Comparison of ENCODE assay signal across 15 cellular contexts in the genomic region with DNA sequence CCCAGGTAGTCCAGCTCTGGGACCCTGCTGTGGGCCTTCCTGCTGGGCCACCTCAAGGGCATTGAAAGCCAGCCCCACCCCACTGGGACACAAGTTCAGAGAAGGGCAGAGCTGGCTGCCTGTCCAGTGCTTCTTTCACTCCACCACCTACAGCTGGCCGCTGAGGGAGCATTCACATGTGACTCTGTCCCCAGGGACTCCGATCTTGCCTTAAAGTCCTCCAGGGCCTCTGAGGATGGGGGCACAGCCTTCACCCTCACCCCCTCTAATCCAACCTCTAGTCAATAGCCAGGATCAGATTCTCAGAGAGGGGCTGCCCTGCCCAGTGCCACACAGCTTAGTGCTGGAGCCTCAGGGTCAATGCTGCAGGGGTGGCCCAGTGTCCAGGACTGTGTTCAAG. TPM values are rescaled to one million over a fixed set of nuclear protein-coding genes. Genes with fewer than 3 reads are reported as not detected.
A peak's percentile ranks its signal among the peaks of the same experiment; 100 is the strongest.
DNase-seq lines count a peak whose midpoint lies in the region; ATAC-seq lines count a peak whose summit lies in the region.
"Had no signal": no experiment of that assay in that cellular context is flagged by ENCODE, and none has a peak within 500 bp of the region (broad histone marks: within the 10 kb centered on the region; RNA-seq: fewer than 3 reads in every experiment).

No MANE protein-coding gene starts in this region.

- H3K27me3 ChIP-seq in neuronal stem cell (ENCODE audit: control insufficient read depth in 3 of 3, insufficient read depth in 3 of 3, low read depth in 1 of 3, low read length in 3 of 3) (no peaks in the 10 kb centered on the region), mesenchymal stem cell (ENCODE audit: control insufficient read depth in 1 of 2, insufficient read depth in 1 of 2, low read length in 2 of 2) (peaks cover 8 to 12% of the 10 kb centered on the region in 2 experiments)

- peak; percentile 27 for DNase-seq in NCI-H82 (lab: John Stamatoyannopoulos, UW)
- no peak for DNase-seq in NCI-H82 treated with DMSO at 0.1 percent for 48 hours (lab: John Stamatoyannopoulos, UW; ENCODE audit: unreplicated experiment)
- peak; percentile 36 for DNase-seq in ecto neural progenitor cell (ENCODE audit: low spot score)
- no peak for DNase-seq in neuronal stem cell (ENCODE audit: low spot score)
- no peak for DNase-seq in mesenchymal stem cell
- DNase-seq in dedifferentiated amniotic fluid mesenchymal stem cell (ENCODE audit: extremely low spot score) = no peak
- DNase-seq: AML-193; Caco-2; CD4-positive, alpha-beta T cell had no signal

- H3K4me2 ChIP-seq in neuronal stem cell (ENCODE audit: insufficient read depth, low read length, poor library complexity, severe bottlenecking) (no peak overlapping the region), mesenchymal stem cell (ENCODE audit: low read length, poor library complexity, severe bottlenecking) (no peak overlapping the region)
- H3K4me2 ChIP-seq: A549 had no signal

- H2BK15ac ChIP-seq in neuronal stem cell (ENCODE audit: low read length) (no peak overlapping the region), mesenchymal stem cell (ENCODE audit: low read depth, poor library complexity, severe bottlenecking) (no peak overlapping the region)

- H3K9ac ChIP-seq in neuronal stem cell (ENCODE audit: low read depth, low read length, poor library complexity) (no peak overlapping the region), mesenchymal stem cell (ENCODE audit: low read length) (no peak overlapping the region)

- H4K91ac ChIP-seq in neuronal stem cell (ENCODE audit: low read depth, low read length, poor library complexity) (peak overlapping the region; percentile 46), mesenchymal stem cell (ENCODE audit: low read length) (no peak overlapping the region)

- peaks cover 0 to 2% of the 10 kb centered on the region in 2 donors for H3K36me3 ChIP-seq in neuronal stem cell (replicated peaks in 1 of 2; ENCODE audit: control insufficient read depth in 2 of 2, insufficient read depth in 2 of 2, low read length in 2 of 2)
- peaks cover 0 to 5% of the 10 kb centered on the region in 2 experiments for H3K36me3 ChIP-seq in mesenchymal stem cell (ENCODE audit: control insufficient read depth in 1 of 2, insufficient read depth in 2 of 2, low read depth in 1 of 2, low read length in 2 of 2)
- H3K36me3 ChIP-seq: HAP-1 had no signal

- H3K14ac ChIP-seq in neuronal stem cell (ENCODE audit: low read length) (no peak overlapping the region), mesenchymal stem cell (ENCODE audit: low read length in 2 of 2) (no peak overlapping the region)

- H2BK12ac ChIP-seq in neuronal stem cell (ENCODE audit: low read length) = no peak overlapping the region
- no peak overlapping the region for H2BK12ac ChIP-seq in mesenchymal stem cell (ENCODE audit: low read length in 2 of 2)

- no CpG with 5 or more reads among the region's 2 CpGs for WGBS in neuronal stem cell (ENCODE audit: extremely low coverage in 2 of 2, insufficient read length in 2 of 2, insufficient replicate concordance in 1 of 2), 2 donors
- WGBS in mesenchymal stem cell = 93% methylated on average over 2 of the region's 2 CpGs

- H3K79me1 ChIP-seq in neuronal stem cell (ENCODE audit: low read depth, low read length) (peaks cover 3% of the 10 kb centered on the region), mesenchymal stem cell (replicated peaks; ENCODE audit: low read length, poor library complexity, severe bottlenecking) (peaks cover 2% of the 10 kb centered on the region)

- H3K27ac ChIP-seq in neuronal stem cell (replicated peaks; ENCODE audit: low read length) (no peak overlapping the region), mesenchymal stem cell (ENCODE audit: low read length, poor library complexity, severe bottlenecking) (no peak overlapping the region)
- H3K27ac ChIP-seq: 22Rv1, A549, C4-2B, HL-60 had no signal

- H2BK5ac ChIP-seq in neuronal stem cell (ENCODE audit: low read length) = no peak overlapping the region
- H2BK5ac ChIP-seq in mesenchymal stem cell (ENCODE audit: low read depth, low read length, poor library complexity, severe bottlenecking) = no peak overlapping the region

- H3K4me1 ChIP-seq in neuronal stem cell (ENCODE audit: control insufficient read depth in 2 of 2, insufficient read depth in 1 of 2, low read depth in 1 of 2, low read length in 2 of 2) (peaks cover 7 to 8% of the 10 kb centered on the region in 2 donors), mesenchymal stem cell (ENCODE audit: control insufficient read depth, insufficient read depth, low read depth, low read length) (peaks cover 8% of the 10 kb centered on the region)
- H3K4me1 ChIP-seq: A549, HAP-1 had no signal

- H3K18ac ChIP-seq in neuronal stem cell (ENCODE audit: low read length) (no peak overlapping the region), mesenchymal stem cell (ENCODE audit: low read depth in 1 of 2, low read length in 2 of 2) (no peak overlapping the region)

- H2AFZ ChIP-seq in neuronal stem cell (ENCODE audit: low read length) = no peak overlapping the region
- H2AFZ ChIP-seq in mesenchymal stem cell (ENCODE audit: low read depth, low read length) = no peak overlapping the region

- no peak overlapping the region for H2AK5ac ChIP-seq in neuronal stem cell (ENCODE audit: low read depth, low read length)
- no peak overlapping the region for H2AK5ac ChIP-seq in mesenchymal stem cell (ENCODE audit: low read length, severe bottlenecking)

- peaks cover 13 to 22% of the 10 kb centered on the region in 2 donors for H3K9me3 ChIP-seq in neuronal stem cell (replicated peaks in 1 of 2; ENCODE audit: control insufficient read depth in 2 of 2, insufficient read depth in 1 of 2, low read depth in 1 of 2, low read length in 2 of 2)
- H3K9me3 ChIP-seq in mesenchymal stem cell (ENCODE audit: control insufficient read depth, low read length) = peaks cover 29% of the 10 kb centered on the region

- no peak for ATAC-seq in HG02840 (IDR thresholded peaks at IDR 0.05; ENCODE audit: low FRiP score, unreplicated experiment)
- ATAC-seq: A549 had no signal

- H3K23ac ChIP-seq in neuronal stem cell (ENCODE audit: low read depth, low read length, poor library complexity) = peak overlapping the region; percentile 10
- H3K23ac ChIP-seq in mesenchymal stem cell (ENCODE audit: low read length in 2 of 2) = no peak overlapping the region

- H3K4me3 ChIP-seq in neuronal stem cell (ENCODE audit: low read length in 2 of 2) (no peak overlapping the region), mesenchymal stem cell (ENCODE audit: insufficient read depth in 1 of 2, low read depth in 1 of 2, low read length in 2 of 2) (no peak overlapping the region)
- H3K4me3 ChIP-seq: A549, HAP-1 had no signal

- H2BK120ac ChIP-seq in neuronal stem cell (ENCODE audit: low read depth, low read length) (no peak overlapping the region), mesenchymal stem cell (ENCODE audit: low read depth, low read length) (no peak overlapping the region)

- H4K8ac ChIP-seq in neuronal stem cell (ENCODE audit: low read depth, low read length) = peak overlapping the region; percentile 65
- H4K8ac ChIP-seq in mesenchymal stem cell (ENCODE audit: low read length) = no peak overlapping the region

- H3K4ac ChIP-seq in neuronal stem cell (ENCODE audit: low read length) (no peak overlapping the region), mesenchymal stem cell (ENCODE audit: low read depth in 1 of 2, low read length in 2 of 2) (no peak overlapping the region)

RNA-seq across cellular contexts. Expression of a gene that starts 5.0 kb away (rescaled TPM):
- polyA plus RNA-seq in neuronal stem cell (2013, experiment 1 of 2) = 1.5 TPM
- 1.6 TPM for polyA plus RNA-seq in neuronal stem cell (2013, experiment 2 of 2)
- polyA plus RNA-seq in mesenchymal stem cell (2013, experiment 1 of 2) = 0.03 TPM
- polyA plus RNA-seq in mesenchymal stem cell (2013, experiment 2 of 2) = 0.03 TPM

RNA-seq across cellular contexts. Expression of a gene that starts 34.2 kb away (rescaled TPM):
- 0.67 TPM for polyA plus RNA-seq in neuronal stem cell (2013, experiment 1 of 2)
- 0.71 TPM for polyA plus RNA-seq in neuronal stem cell (2013, experiment 2 of 2)
- 0.48 TPM for polyA plus RNA-seq in mesenchymal stem cell (2013, experiment 1 of 2)
- 0.58 TPM for polyA plus RNA-seq in mesenchymal stem cell (2013, experiment 2 of 2)

Comparison
In these comparisons a context has a peak if more than half of its experiments do, and no peak if none do; other contexts are left out.
1. DNase-seq: peak in NCI-H82 (single experiment) and ecto neural progenitor cell (single experiment); none in NCI-H82 treated with DMSO at 0.1 percent for 48 hours (single experiment), neuronal stem cell (single experiment), mesenchymal stem cell (single experiment) and dedifferentiated amniotic fluid mesenchymal stem cell (single experiment).